In genomic region chr20:8132015-8132631, GRCh38 we compare ENCODE assay signal across 8 cellular contexts. TPM values are rescaled to one million over a fixed set of nuclear protein-coding genes. Genes with fewer than 3 reads are reported as not detected.
DNase-seq lines count a peak whose midpoint lies in the region; ATAC-seq, FAIRE-seq and TF ChIP-seq lines count a peak whose summit lies in the region.

TSS of gene PLCB1 (plus strand) at chr20:8132266. CDS start at chr20:8132652, 386 bp downstream.

- H3K27ac ChIP-seq in H1 (ENCODE audit: low read depth, low read length) = no peak within 1 kb of the TSS

- no peak within 1 kb of the TSS for H3K4ac ChIP-seq in H1 (replicated peaks; ENCODE audit: insufficient read length, low read depth, low read length)

- no peak within 1 kb of the TSS for H4K5ac ChIP-seq in H1 (ENCODE audit: insufficient read length, low read depth, low read length)

- FAIRE-seq in H1 (lab: Jason Lieb, UNC) = no peak

- H3K14ac ChIP-seq in H1 (ENCODE audit: insufficient read length) = no peak within 1 kb of the TSS

- POLR2A ChIA-PET in H1 (lab: Charles Lee; ENCODE audit: partially characterized antibody) = interaction anchor here (0.9 kb wide), 1 partner anchor 17 kb away, joined by 3 read pairs; no protein-coding TSS in a partner anchor

- 2% methylated on average over 31 of the region's 71 CpGs; no CpG with 5 or more reads in 1 of the 2 experiments for WGBS in H1 (ENCODE audit: extremely low coverage in 1 of 2, insufficient coverage in 1 of 2, insufficient read length in 1 of 2, insufficient replicate concordance in 2 of 2, low coverage in 1 of 2, low lambda C conversion rate in 2 of 2, missing lambda C conversion rate in 1 of 2), 2 experiments

- no peak within 1 kb of the TSS for H2BK5ac ChIP-seq in H1 (ENCODE audit: low read depth, low read length)

- H2AK5ac ChIP-seq in H1 (ENCODE audit: low read depth, low read length) = no peak within 1 kb of the TSS

- H3K4me2 ChIP-seq in H1 (ENCODE audit: insufficient read depth in 1 of 2, low read depth in 2 of 2, low read length in 2 of 2) = peak within 1 kb of the TSS; percentile 80 to 98

- no peak within 1 kb of the TSS for H2BK15ac ChIP-seq in H1 (ENCODE audit: low read length)

- H3K23me2 ChIP-seq in H1 (ENCODE audit: low read depth, low read length) = peaks cover 7% of the 10 kb centered on the region; the same call in 1 of the 2 replicates

- no peak within 1 kb of the TSS for H4K8ac ChIP-seq in H1 (ENCODE audit: extremely low read depth, insufficient read depth, low read length)

- peaks cover 0 to 6% (median 2%) of the 10 kb centered on the region in 4 experiments; a peak in 2 of 7 replicates for H3K4me1 ChIP-seq in H1 (replicated peaks in 1 of 4; ENCODE audit: control insufficient read depth in 3 of 4, insufficient read depth in 4 of 4, low read length in 3 of 4)

- TF ChIP-seq RAD21 in H1 (IDR thresholded peaks at IDR 0.05 in 1 of 2, conservative IDR thresholded peaks at IDR 0.05 in 1 of 2; ENCODE audit: low read depth in 2 of 2, low read length in 2 of 2) = peak; percentile 92

- no peaks in the 10 kb centered on the region for H3K9me3 Mint-ChIP-seq in activated CD8-positive, alpha-beta memory T cell treated with anti-CD3 and anti-CD28 coated beads, Interleukin-2, amount 10 ng/mL, durations not matched to agents 7 days and 5 days (ENCODE audit: low read depth)
- H3K9me3 Mint-ChIP-seq in memory B cell = no peaks in the 10 kb centered on the region

- TF ChIP-seq EP300 in H1 (IDR thresholded peaks at IDR 0.05; ENCODE audit: borderline replicate concordance in 1 of 2, low read depth in 2 of 2, low read length in 2 of 2) = no peak

- TF ChIP-seq POLR2A in H1 (IDR thresholded peaks at IDR 0.05; ENCODE audit: control extremely low read depth in 1 of 2, low read depth in 2 of 2, low read length in 2 of 2) = no peak

- H2BK20ac ChIP-seq in H1 (ENCODE audit: low read length) = no peak within 1 kb of the TSS

- peak within 1 kb of the TSS; percentile 35 to 77 (median 54) for H3K4me3 ChIP-seq in H1 (ENCODE audit: extremely low read depth in 1 of 4, insufficient read depth in 2 of 4, low read depth in 3 of 4, low read length in 4 of 4)

- CTCF ChIA-PET in activated CD8-positive, alpha-beta memory T cell treated with anti-CD3 and anti-CD28 coated beads, Interleukin-2, amount 10 ng/mL, durations not matched to agents 7 days and 5 days (lab: Charles Lee) = interaction anchor here (0.7 to 3.1 kb wide), 10 partner anchors 9 to 589 kb away, joined by 3 to 18 read pairs (median 4); no protein-coding TSS in a partner anchor
- CTCF ChIA-PET in H1 (lab: Charles Lee; ENCODE audit: partially characterized antibody) = interaction anchor here (0.6 to 4.0 kb wide), 14 partner anchors 10 to 591 kb away, joined by 3 to 18 read pairs (median 4); no protein-coding TSS in a partner anchor

- no peak within 1 kb of the TSS for H3K56ac ChIP-seq in H1 (replicated peaks; ENCODE audit: insufficient read length, low read depth, low read length)

- TF ChIP-seq CTCF in H1 (IDR thresholded peaks at IDR 0.05; ENCODE audit: control extremely low read depth in 1 of 3, insufficient read depth in 1 of 3, low read depth in 1 of 3, low read length in 3 of 3) = peak; percentile 87 to 97 (median 89)

- H3K9me3 ChIP-seq in H1 (ENCODE audit: insufficient read depth in 2 of 2, low read depth in 1 of 2, low read length in 1 of 2) = no peaks in the 10 kb centered on the region

- H2BK120ac ChIP-seq in H1 (replicated peaks; ENCODE audit: low read depth, low read length) = no peak within 1 kb of the TSS

- H3K79me2 ChIP-seq in H1 (ENCODE audit: control insufficient read depth in 1 of 2, insufficient read depth in 2 of 2, low read length in 2 of 2) = no peaks in the 10 kb centered on the region; a peak in 1 of 4 replicates

- no peak within 1 kb of the TSS for H3K27ac Mint-ChIP-seq in activated CD8-positive, alpha-beta memory T cell treated with anti-CD3 and anti-CD28 coated beads, Interleukin-2, amount 10 ng/mL, durations not matched to agents 7 days and 5 days
- H3K27ac Mint-ChIP-seq in memory B cell = no peak within 1 kb of the TSS

- H3K27me3 ChIP-seq in H1 (replicated peaks in 1 of 4; ENCODE audit: control insufficient read depth in 3 of 4, extremely low read depth in 1 of 4, insufficient read depth in 3 of 4, low read length in 3 of 4) = peaks cover 8 to 28% (median 19%) of the 10 kb centered on the region in 4 experiments

- H3K9ac ChIP-seq in H1 (replicated peaks in 1 of 4; ENCODE audit: extremely low read depth in 1 of 4, low read depth in 3 of 4, low read length in 3 of 4) = no peak within 1 kb of the TSS

- no peak within 1 kb of the TSS for H4K91ac ChIP-seq in H1 (replicated peaks; ENCODE audit: insufficient read length, low read length)

- H3K4me3 Mint-ChIP-seq in activated CD8-positive, alpha-beta memory T cell treated with anti-CD3 and anti-CD28 coated beads, Interleukin-2, amount 10 ng/mL, durations not matched to agents 7 days and 5 days = peak within 1 kb of the TSS; percentile 66
- peak within 1 kb of the TSS; percentile 75 for H3K4me3 Mint-ChIP-seq in memory B cell

- no peak within 1 kb of the TSS for H2BK12ac ChIP-seq in H1 (ENCODE audit: low read depth, low read length)

- peaks cover 56% of the 10 kb centered on the region for H3K27me3 Mint-ChIP-seq in activated CD8-positive, alpha-beta memory T cell treated with anti-CD3 and anti-CD28 coated beads, Interleukin-2, amount 10 ng/mL, durations not matched to agents 7 days and 5 days
- peaks cover 14% of the 10 kb centered on the region for H3K27me3 Mint-ChIP-seq in memory B cell

- no peak within 1 kb of the TSS for H3K23ac ChIP-seq in H1 (ENCODE audit: insufficient read length)

- no peak within 1 kb of the TSS for H3K18ac ChIP-seq in H1 (ENCODE audit: extremely low read depth, low read length)

- peaks cover 0 to 1% of the 10 kb centered on the region in 2 experiments for H4K20me1 ChIP-seq in H1 (replicated peaks in 1 of 2; ENCODE audit: control insufficient read depth in 1 of 2, insufficient read depth in 2 of 2, low read length in 2 of 2)

- no peaks in the 10 kb centered on the region for H3K79me1 ChIP-seq in H1 (ENCODE audit: low read depth, low read length)

- ATAC-seq in HG03457 (IDR thresholded peaks at IDR 0.05; ENCODE audit: unreplicated experiment) = peak; percentile 74
- peak; percentile 95 for ATAC-seq in activated CD8-positive, alpha-beta memory T cell treated with anti-CD3 and anti-CD28 coated beads, Interleukin-2, amount 10 ng/mL, durations not matched to agents 7 days and 5 days
- peak; percentile 67 for ATAC-seq in memory B cell (ENCODE audit: low read depth)

- no peaks in the 10 kb centered on the region for H3K36me3 Mint-ChIP-seq in activated CD8-positive, alpha-beta memory T cell treated with anti-CD3 and anti-CD28 coated beads, Interleukin-2, amount 10 ng/mL, durations not matched to agents 7 days and 5 days
- H3K36me3 Mint-ChIP-seq in memory B cell = no peaks in the 10 kb centered on the region

- DNase-seq in AML-193 (lab: John Stamatoyannopoulos, UW) = peak; percentile 73 to 82
- peak; percentile 57 for DNase-seq in GM19240 (ENCODE audit: insufficient read length, low spot score)
- peak; percentile 83 for DNase-seq in NCI-H774 (lab: John Stamatoyannopoulos, UW)
- DNase-seq in activated CD8-positive, alpha-beta memory T cell treated with anti-CD3 and anti-CD28 coated beads, Interleukin-2, amount 10 ng/mL, durations not matched to agents 7 days and 5 days = peak; percentile 85
- peak; percentile 69 to 91 for DNase-seq in H1 (ENCODE audit: low read depth in 1 of 2, low spot score in 2 of 2)
- peak; percentile 8 to 25 for DNase-seq in memory B cell (ENCODE audit: low spot score in 2 of 2)
- DNase-seq in stimulated activated CD8-positive, alpha-beta memory T cell treated with anti-CD3 and anti-CD28 coated beads, Interleukin-12 subunit alpha, Interleukin-12 subunit beta, amount 100 ng/mL, for 1 hour (ENCODE audit: low read depth) = peak; percentile 52

- peaks cover 30% of the 10 kb centered on the region for H3K4me1 Mint-ChIP-seq in activated CD8-positive, alpha-beta memory T cell treated with anti-CD3 and anti-CD28 coated beads, Interleukin-2, amount 10 ng/mL, durations not matched to agents 7 days and 5 days
- peaks cover 2% of the 10 kb centered on the region for H3K4me1 Mint-ChIP-seq in memory B cell

- H3K36me3 ChIP-seq in H1 (ENCODE audit: control insufficient read depth in 2 of 4, insufficient read depth in 4 of 4, low read length in 3 of 4) = no peaks in the 10 kb centered on the region

- 0 out of 2 replicates have a peak within 1 kb of the TSS, but pooled peaks have one; percentile 3 for H2AFZ ChIP-seq in H1 (ENCODE audit: low read length)

TF ChIP-seq in H1, 55 proteins besides CTCF, POLR2A, EP300 and RAD21 (continues in another document):
- TF ChIP-seq SP4 (IDR thresholded peaks at IDR 0.05; ENCODE audit: low read length) (no peak), TAF1 (IDR thresholded peaks at IDR 0.05; ENCODE audit: low read depth, low read length) (peak; percentile 27), CHD2 (IDR thresholded peaks at IDR 0.05; ENCODE audit: low read length) (no peak), TEAD4 (IDR thresholded peaks at IDR 0.05; ENCODE audit: low read depth, low read length) (no peak), MAX (IDR thresholded peaks at IDR 0.05) (peak; percentile 72), SUZ12 (IDR thresholded peaks at IDR 0.05; ENCODE audit: low read length) (peak; percentile 8; the same call in 1 of the 2 replicates), CREB1 (IDR thresholded peaks at IDR 0.05) (0 out of 2 replicates have a peak, but pooled peaks have one; percentile 18), ASH2L (IDR thresholded peaks at IDR 0.05; ENCODE audit: low read length) (peak; percentile 16), POLR2AphosphoS5 (IDR thresholded peaks at IDR 0.05; ENCODE audit: low read depth, low read length) (0 out of 2 replicates have a peak, but pooled peaks have one; percentile 26), NRF1 (IDR thresholded peaks at IDR 0.05; ENCODE audit: low read depth, low read length) (peak; percentile 21; the same call in 1 of the 2 replicates)

RNA-seq across cellular contexts. Expression of gene PLCB1, which starts in this region (rescaled TPM):
- 1 to 10 TPM; 2.4 to 3.2 TPM for total RNA-seq in activated CD8-positive, alpha-beta memory T cell treated with anti-CD3 and anti-CD28 coated beads, Interleukin-2, amount 10 ng/mL, durations not matched to agents 7 days and 5 days
- total RNA-seq in H1 (2021; fragmentation: NEBNext Ultra II Directional; extraction: Animal tissue kit (Norgen Biotek cat#: 25700)) = 8.6 and 9.1 TPM in 2 replicates
- 2.6 and 2.7 TPM in 2 replicates for polyA plus RNA-seq in H1 (2011; rRNA removed)
- polyA plus RNA-seq in H1 (2011; cell fraction: cytosol; rRNA removed) = 3.9 TPM
- polyA plus RNA-seq in H1 (2011; cell fraction: nucleus; rRNA removed) = 5.8 TPM
- polyA plus RNA-seq in H1 (2012, experiment 1 of 2) = 3.1 to 6.5 TPM (median 4.0 TPM) in 4 replicates
- polyA plus RNA-seq in H1 (2012, experiment 2 of 2) = 0.22 TPM
- 13.0 TPM for polyA plus RNA-seq in H1 (2013, experiment 1 of 2)
- 9.7 TPM for polyA plus RNA-seq in H1 (2013, experiment 2 of 2)
- polyA minus RNA-seq in H1 (2011; rRNA and poly(A)+ RNA removed) = 13.2 and 13.7 TPM in 2 replicates
- polyA minus RNA-seq in H1 (2011; cell fraction: cytosol; rRNA and poly(A)+ RNA removed) = 5.4 TPM
- polyA minus RNA-seq in H1 (2011; cell fraction: nucleus; rRNA and poly(A)+ RNA removed) = 55.0 TPM

Comparison
In these comparisons a context has a peak if more than half of its experiments do, and no peak if none do; other contexts are left out.
1. DNase-seq: peak in every context shown above with its lines; median percentile 85 in activated CD8-positive, alpha-beta memory T cell treated with anti-CD3 and anti-CD28 coated beads, Interleukin-2, amount 10 ng/mL, durations not matched to agents 7 days and 5 days; 83 in NCI-H774; 80 in H1; 78 in AML-193; 57 in GM19240; 52 in stimulated activated CD8-positive, alpha-beta memory T cell treated with anti-CD3 and anti-CD28 coated beads, Interleukin-12 subunit alpha, Interleukin-12 subunit beta, amount 100 ng/mL, for 1 hour; 16 in memory B cell.